In genomic region chr3:140153736-140154135, GRCh38 we compare ENCODE assay signal across 2 cellular contexts.
TF ChIP-seq lines count a peak whose summit lies in the region.

No MANE protein-coding gene starts in this region.

TF ChIP-seq in HepG2, 621 proteins besides CTCF, POLR2A, EP300 and RAD21:
- TF ChIP-seq ARID4A (CRISPR knock-in tag; IDR thresholded peaks at IDR 0.05; ENCODE audit: borderline replicate concordance) (no peak), MAFK (conservative IDR thresholded peaks at IDR 0.05 in 1 of 2, IDR thresholded peaks at IDR 0.05 in 1 of 2; ENCODE audit: low read length in 2 of 2) (peak; percentile 82 to 88), MAFF (IDR thresholded peaks at IDR 0.05; ENCODE audit: low read depth, low read length) (peak; percentile 84), MXI1 (IDR thresholded peaks at IDR 0.05; ENCODE audit: borderline replicate concordance, low read depth, low read length) (no peak), XRCC5 (optimal IDR thresholded peaks at IDR 0.05; ENCODE audit: low read length) (no peak)

TF ChIP-seq in GM23338, 12 proteins besides CTCF, POLR2A, EP300 and RAD21:
- TF ChIP-seq ZNF331 (CRISPR knock-in tag; IDR thresholded peaks at IDR 0.05; ENCODE audit: low read depth) (no peak), ETS1 (IDR thresholded peaks at IDR 0.05) (no peak), POLR2AphosphoS5 (IDR thresholded peaks at IDR 0.05; ENCODE audit: low read depth) (no peak), JUNB (IDR thresholded peaks at IDR 0.05; ENCODE audit: unreplicated experiment) (no peak), EZH2phosphoT487 (IDR thresholded peaks at IDR 0.05; ENCODE audit: unreplicated experiment) (no peak), STAT1 (IDR thresholded peaks at IDR 0.05; ENCODE audit: unreplicated experiment) (no peak), NANOG (IDR thresholded peaks at IDR 0.05; ENCODE audit: borderline replicate concordance) (no peak), EZH2 (IDR thresholded peaks at IDR 0.05; ENCODE audit: low read depth, unreplicated experiment) (no peak), ZNF462 (CRISPR knock-in tag; IDR thresholded peaks at IDR 0.05) (no peak)
TF ChIP-seq in GM23338: peak in this region for 0.
